ENCODE assay signal across 23 cellular contexts in the genomic region with DNA sequence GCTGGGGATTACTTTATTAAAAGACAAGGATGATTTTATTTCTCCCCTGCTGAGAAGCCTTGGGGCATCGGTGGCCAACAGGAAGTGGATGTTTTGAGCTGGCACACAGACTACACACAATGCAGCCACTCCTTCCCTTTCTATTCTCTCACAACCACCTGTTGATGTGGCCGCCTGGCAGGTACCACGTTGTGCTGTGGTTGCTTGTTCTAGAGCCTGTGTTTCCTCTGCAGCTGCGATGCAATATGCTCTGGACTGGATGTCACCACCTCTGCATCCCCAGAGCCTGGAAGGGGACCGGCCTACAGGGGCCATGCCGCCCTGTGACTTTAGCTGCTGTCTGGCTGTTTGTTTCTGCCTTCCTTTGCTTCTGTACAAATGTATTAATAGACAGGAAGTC.
DNase-seq lines count a peak whose midpoint lies in the region; ATAC-seq and TF ChIP-seq lines count a peak whose summit lies in the region.
"Had no signal": no experiment of that assay in that cellular context is flagged by ENCODE, and none has a peak within 500 bp of the region (broad histone marks: within the 10 kb centered on the region; RNA-seq: fewer than 3 reads in every experiment).

No MANE protein-coding gene starts in this region.

- no peaks in the 10 kb centered on the region for H3K36me3 ChIP-seq in HEK293 (ENCODE audit: control insufficient read depth in 2 of 2, insufficient read depth in 1 of 2, low read length in 2 of 2)
- H3K36me3 ChIP-seq in ascending aorta = no peaks in the 10 kb centered on the region
- H3K36me3 ChIP-seq in thoracic aorta = no peaks in the 10 kb centered on the region
- H3K36me3 ChIP-seq: brain microvascular endothelial cell, gastrocnemius medialis, spleen had no signal

- POLR2A ChIA-PET in HEK293 (lab: Yijun Ruan, JAX) = no interaction called here

- H3K27me3 ChIP-seq in ascending aorta (no peaks in the 10 kb centered on the region), thoracic aorta (replicated peaks; ENCODE audit: insufficient read depth) (no peaks in the 10 kb centered on the region)
- H3K27me3 ChIP-seq: brain microvascular endothelial cell, gastrocnemius medialis had no signal

- no peak for TF ChIP-seq CTCF in HEK293 (tag by site-specific recombination; IDR thresholded peaks at IDR 0.05)
- no peak for TF ChIP-seq CTCF in ascending aorta (IDR thresholded peaks at IDR 0.05)
- TF ChIP-seq CTCF in thoracic aorta (IDR thresholded peaks at IDR 0.05) = no peak

- DNase-seq in ascending aorta (ENCODE audit: low spot score in 2 of 2) (no peak), left colon (no peak), thoracic aorta (ENCODE audit: low spot score) (no peak), A172 (ENCODE audit: low spot score) (no peak), glomerular visceral epithelial cell (ENCODE audit: extremely low spot score) (no peak)
- DNase-seq: activated CD4-positive, alpha-beta T cell treated with anti-CD3 and anti-CD28 coated beads for 1 hour; brain microvascular endothelial cell; CD8-positive, alpha-beta T cell; effector memory CD8-positive, alpha-beta T cell; gastrocnemius medialis; Kasumi-1; NCI-H1092; NCI-H187 treated with DMSO at 0.1 percent for 48 hours; NCI-H748 treated with DMSO at 0.1 percent for 48 hours; RPMI8226; spleen; stimulated activated CD4-positive, alpha-beta T cell treated with anti-CD3 and anti-CD28 coated beads, Interleukin-4, amount 100 ng/mL, for 1 hour; stimulated activated naive CD4-positive, alpha-beta T cell; T-helper 17 cell had no signal

- H3K9me3 ChIP-seq in HEK293 (ENCODE audit: control insufficient read depth, insufficient read depth, low read depth, low read length) (no peaks in the 10 kb centered on the region), ascending aorta (no peaks in the 10 kb centered on the region), thoracic aorta (no peaks in the 10 kb centered on the region)
- H3K9me3 ChIP-seq: gastrocnemius medialis had no signal

- intact Hi-C loops in ascending aorta (cut with DNase I) = no loop called here
- intact Hi-C loops in left colon (cut with DNase I, micrococcal nuclease) = no loop called here

- H3K27ac ChIP-seq in HEK293 (ENCODE audit: extremely low read depth, low read depth, low read length) (no peak overlapping the region), ascending aorta (peak overlapping the region; percentile 77 to 79), thoracic aorta (peak overlapping the region; percentile 72 to 85)
- H3K27ac ChIP-seq: brain microvascular endothelial cell, gastrocnemius medialis, SK-N-MC, spleen had no signal

- CTCF ChIA-PET in HEK293 (lab: Yijun Ruan, JAX) = interaction anchor here (0.6 kb wide), 1 partner anchor 274 kb away, joined by 5 read pairs; no protein-coding TSS in a partner anchor

- H3K4me3 ChIP-seq in HEK293 (ENCODE audit: low read depth, low read length) (no peak overlapping the region), ascending aorta (peak overlapping the region in 1 of 2 donors; percentile 17), thoracic aorta (peak overlapping the region; percentile 18)
- H3K4me3 ChIP-seq: gastrocnemius medialis, SK-N-MC, spleen had no signal

- ATAC-seq in left colon (peak; percentile 45), thoracic aorta (ENCODE audit: insufficient number of reproducible peaks, low FRiP score, low read depth) (no peak), HG02870 (IDR thresholded peaks at IDR 0.05; ENCODE audit: unreplicated experiment) (no peak)
- ATAC-seq: CD8-positive, alpha-beta T cell; effector memory CD8-positive, alpha-beta T cell; gastrocnemius medialis; naive thymus-derived CD4-positive, alpha-beta T cell; T-helper 17 cell had no signal

- H3K4me1 ChIP-seq in HEK293 (ENCODE audit: control insufficient read depth, insufficient read depth, low read length) (no peaks in the 10 kb centered on the region), ascending aorta (peaks cover 0 to 45% of the 10 kb centered on the region in 2 donors), thoracic aorta (ENCODE audit: control insufficient read depth in 1 of 2, low read depth in 2 of 2) (peaks cover 21 to 75% of the 10 kb centered on the region in 2 donors)

TF ChIP-seq in HEK293, 187 proteins besides CTCF, POLR2A, EP300 and RAD21:
- TF ChIP-seq ZNF175 (tag by site-specific recombination; IDR thresholded peaks at IDR 0.05) (no peak), SCRT2 (tag by site-specific recombination; IDR thresholded peaks at IDR 0.05) (peak; percentile 91)
